ENCODE assay signal across 9 cellular contexts in genomic region chr6:111478064-111478476, GRCh38. TPM values are rescaled to one million over a fixed set of nuclear protein-coding genes. Genes with fewer than 3 reads are reported as not detected.
A peak's percentile ranks its signal among the peaks of the same experiment; 100 is the strongest.
DNase-seq lines count a peak whose midpoint lies in the region; FAIRE-seq and TF ChIP-seq lines count a peak whose summit lies in the region.
"Had no signal": no experiment of that assay in that cellular context is flagged by ENCODE, and none has a peak within 500 bp of the region (broad histone marks: within the 10 kb centered on the region; RNA-seq: fewer than 3 reads in every experiment).

No MANE protein-coding gene starts in this region.

- CTCF ChIA-PET in OCI-LY7 (lab: Charles Lee; ENCODE audit: unreplicated experiment): interaction anchor here (0.6 to 2.0 kb wide), 3 partner anchors 88 to 219 kb away, joined by 3 to 28 read pairs (median 6); a partner anchor contains a TSS

- H4K20me1 ChIP-seq in OCI-LY7 (ENCODE audit: insufficient read depth, low read length): peaks cover 31% of the 10 kb centered on the region

- POLR2A ChIA-PET in OCI-LY7 (lab: Charles Lee): interaction anchor here (0.6 to 2.0 kb wide), 20 partner anchors 9 to 221 kb away, joined by 3 to 21 read pairs (median 4); partner anchors contain the start of gene TRAF3IP2

- BruUV-seq in OCI-LY7 (replicated peaks; lab: Mats Ljungman, UMichigan): no TSS peak

- H3K36me3 Mint-ChIP-seq in endodermal cell (ENCODE audit: low read depth): no peaks in the 10 kb centered on the region

- H3K4me2 ChIP-seq in OCI-LY7 (ENCODE audit: low read length) (peak overlapping the region; percentile 70), neuronal stem cell (ENCODE audit: insufficient read depth, low read length, poor library complexity, severe bottlenecking) (no peak overlapping the region)
- H3K4me2 ChIP-seq: KMS-11 had no signal

- H4K91ac ChIP-seq in neuronal stem cell (ENCODE audit: low read depth, low read length, poor library complexity): no peak overlapping the region

- H2BK12ac ChIP-seq in neuronal stem cell (ENCODE audit: low read length): no peak overlapping the region

- H3K4ac ChIP-seq in neuronal stem cell (ENCODE audit: low read length): no peak overlapping the region

- peak; percentile 38 for FAIRE-seq in H54 (lab: Jason Lieb, UNC)

- H3K4me3 ChIP-seq in OCI-LY7 (ENCODE audit: low read depth, low read length, poor library complexity, severe bottlenecking): peak overlapping the region; percentile 48
- H3K4me3 ChIP-seq in endodermal cell (ENCODE audit: low read length): peak overlapping the region; percentile 37
- no peak overlapping the region for H3K4me3 ChIP-seq in sigmoid colon
- no peak overlapping the region for H3K4me3 ChIP-seq in neuronal stem cell (ENCODE audit: low read length in 2 of 2)

- TF ChIP-seq CTCF in OCI-LY7 (conservative IDR thresholded peaks at IDR 0.05; ENCODE audit: low read length): no peak
- TF ChIP-seq CTCF in endodermal cell (conservative IDR thresholded peaks at IDR 0.05): no peak
- no peak for TF ChIP-seq CTCF in sigmoid colon (IDR thresholded peaks at IDR 0.05)

- WGBS in endodermal cell (ENCODE audit: insufficient coverage in 1 of 2, insufficient read length in 1 of 2), 2 experiments: 40 to 47% methylated on average over 2 of the region's 3 CpGs
- 38 to 39% methylated on average over 3 of the region's 3 CpGs for WGBS in sigmoid colon, 2 donors
- WGBS in neuronal stem cell (ENCODE audit: extremely low coverage in 2 of 2, insufficient read length in 2 of 2, insufficient replicate concordance in 1 of 2), 2 donors: no CpG with 5 or more reads among the region's 3 CpGs

- intact Hi-C loops in OCI-LY7 (cut with micrococcal nuclease; ENCODE audit: unreplicated experiment) (loop anchor here (1.0 to 5.0 kb wide), 3 partner anchors 71 to 219 kb away; a partner anchor contains a TSS), sigmoid colon (cut with DNase I) (no loop called here)

- no peak overlapping the region for H2BK120ac ChIP-seq in neuronal stem cell (ENCODE audit: low read depth, low read length)

- H3K36me3 ChIP-seq in OCI-LY7 (ENCODE audit: insufficient read depth, low read length) (no peaks in the 10 kb centered on the region), endodermal cell (ENCODE audit: control insufficient read depth, insufficient read depth, low read length) (no peaks in the 10 kb centered on the region), sigmoid colon (no peaks in the 10 kb centered on the region), neuronal stem cell (replicated peaks in 1 of 2; ENCODE audit: control insufficient read depth in 2 of 2, insufficient read depth in 2 of 2, low read length in 2 of 2) (no peaks in the 10 kb centered on the region)

- no peak overlapping the region for H3K27ac Mint-ChIP-seq in endodermal cell

- H3K27me3 ChIP-seq in endodermal cell (ENCODE audit: control insufficient read depth, insufficient read depth, low read length, poor library complexity, severe bottlenecking) (peaks cover 15% of the 10 kb centered on the region), sigmoid colon (no peaks in the 10 kb centered on the region), neuronal stem cell (ENCODE audit: control insufficient read depth in 3 of 3, insufficient read depth in 3 of 3, low read depth in 1 of 3, low read length in 3 of 3) (peaks cover 0 to 10% (median 0%) of the 10 kb centered on the region in 3 experiments)

- H3K4me1 ChIP-seq in OCI-LY7 (ENCODE audit: insufficient read depth, low read length, poor library complexity, severe bottlenecking): peaks cover 39% of the 10 kb centered on the region
- H3K4me1 ChIP-seq in endodermal cell (ENCODE audit: control insufficient read depth, insufficient read depth, low read length): peaks cover 4% of the 10 kb centered on the region
- peaks cover 0 to 73% (median 53%) of the 10 kb centered on the region in 4 donors for H3K4me1 ChIP-seq in sigmoid colon
- peaks cover 5 to 26% of the 10 kb centered on the region in 2 donors for H3K4me1 ChIP-seq in neuronal stem cell (ENCODE audit: control insufficient read depth in 2 of 2, insufficient read depth in 1 of 2, low read depth in 1 of 2, low read length in 2 of 2)

- H3K14ac ChIP-seq in neuronal stem cell (ENCODE audit: low read length): no peak overlapping the region

- DNase-seq in H54 (ENCODE audit: insufficient read length, low spot score): no peak
- DNase-seq in OCI-LY7 (ENCODE audit: low spot score): no peak
- DNase-seq in endodermal cell: no peak
- no peak for DNase-seq in sigmoid colon
- DNase-seq in retina: no peak
- no peak for DNase-seq in NCI-H2171 treated with DMSO at 0.1 percent for 48 hours (lab: John Stamatoyannopoulos, UW)
- no peak for DNase-seq in neuronal stem cell (ENCODE audit: low spot score)
- DNase-seq: activated CD8-positive, alpha-beta memory T cell treated with anti-CD3 and anti-CD28 coated beads for 24 hours had no signal

- H3K4me1 Mint-ChIP-seq in endodermal cell: peaks cover 36% of the 10 kb centered on the region

- peaks cover 48% of the 10 kb centered on the region for H3K27me3 Mint-ChIP-seq in endodermal cell (ENCODE audit: insufficient read depth)

- no peak overlapping the region for H2AK5ac ChIP-seq in neuronal stem cell (ENCODE audit: low read depth, low read length)

- H3K9me3 ChIP-seq in OCI-LY7 (ENCODE audit: low read length) (no peaks in the 10 kb centered on the region), endodermal cell (ENCODE audit: control insufficient read depth, low read length) (no peaks in the 10 kb centered on the region), sigmoid colon (no peaks in the 10 kb centered on the region), neuronal stem cell (replicated peaks in 1 of 2; ENCODE audit: control insufficient read depth in 2 of 2, insufficient read depth in 1 of 2, low read depth in 1 of 2, low read length in 2 of 2) (no peaks in the 10 kb centered on the region)

- H3K79me2 ChIP-seq in OCI-LY7 (ENCODE audit: insufficient read depth, low read depth, low read length): peaks cover 92% of the 10 kb centered on the region

- H3K79me1 ChIP-seq in neuronal stem cell (ENCODE audit: low read depth, low read length): peaks cover 4% of the 10 kb centered on the region

- no peak overlapping the region for H4K8ac ChIP-seq in neuronal stem cell (ENCODE audit: low read depth, low read length)

- H3K9ac ChIP-seq in endodermal cell (ENCODE audit: extremely low read depth, low read length, poor library complexity, severe bottlenecking) (no peak overlapping the region), neuronal stem cell (ENCODE audit: low read depth, low read length, poor library complexity) (no peak overlapping the region)
- H3K9ac ChIP-seq: KMS-11 had no signal

- H3K4me3 Mint-ChIP-seq in endodermal cell: no peak overlapping the region

- H2BK5ac ChIP-seq in neuronal stem cell (ENCODE audit: low read length): no peak overlapping the region

- no peak for TF ChIP-seq POLR2A in H54 (IDR thresholded peaks at IDR 0.05; ENCODE audit: low read depth, low read length)
- no peak for TF ChIP-seq POLR2A in sigmoid colon (IDR thresholded peaks at IDR 0.05)

- TF ChIP-seq EP300 in sigmoid colon (IDR thresholded peaks at IDR 0.05): no peak

- no peaks in the 10 kb centered on the region for H3K9me2 ChIP-seq in OCI-LY7 (ENCODE audit: insufficient read depth, low read length)

- H3K9me3 Mint-ChIP-seq in endodermal cell: no peaks in the 10 kb centered on the region

- no peak overlapping the region for H2AFZ ChIP-seq in OCI-LY7 (ENCODE audit: low read length)
- H2AFZ ChIP-seq in neuronal stem cell (ENCODE audit: low read length): no peak overlapping the region

- no peak overlapping the region for H2BK15ac ChIP-seq in neuronal stem cell (ENCODE audit: low read length)

- no peak overlapping the region for H3K23ac ChIP-seq in neuronal stem cell (ENCODE audit: low read depth, low read length, poor library complexity)

- H3K27ac ChIP-seq in OCI-LY7 (ENCODE audit: low read depth, low read length, poor library complexity, severe bottlenecking) (peak overlapping the region; percentile 51), endodermal cell (ENCODE audit: low read depth, low read length) (no peak overlapping the region), sigmoid colon (peak overlapping the region in 3 of 4 donors; percentile 99 to 100 (median 99)), neuronal stem cell (replicated peaks; ENCODE audit: low read length) (no peak overlapping the region)
- H3K27ac ChIP-seq: KMS-11 had no signal

- H3K18ac ChIP-seq in neuronal stem cell (ENCODE audit: low read length): no peak overlapping the region

RNA-seq across cellular contexts. Expression of gene REV3L, which starts 4.9 kb away (rescaled TPM):
- total RNA-seq in OCI-LY7 (2014; rRNA removed; shearing (Covaris generic)): 24.8 and 26.6 TPM in 2 replicates
- total RNA-seq in OCI-LY7 (2022) (33.4 and 34.9 TPM in 2 replicates), endodermal cell (10 to 100 TPM; 19.2 to 28.1 TPM), sigmoid colon (100 to 1,000 TPM in 1 of 4 donors, 10 to 100 TPM in 3; 72.1 to 122 (median 84.4) TPM)
- 8.8 TPM for polyA plus RNA-seq in endodermal cell (2013, experiment 1 of 2)
- 10.2 TPM for polyA plus RNA-seq in endodermal cell (2013, experiment 2 of 2)
- polyA plus RNA-seq in sigmoid colon: 1 to 10 TPM; 3.0 to 9.6 (median 8.9) TPM
- polyA plus RNA-seq in neuronal stem cell (2013, experiment 1 of 2): 4.6 TPM
- polyA plus RNA-seq in neuronal stem cell (2013, experiment 2 of 2): 4.7 TPM

Comparison
In these comparisons a context has a peak if more than half of its experiments do, and no peak if none do; other contexts are left out.
1. H3K27ac ChIP-seq: peak in OCI-LY7 (single experiment) and sigmoid colon (3 of 4); none in endodermal cell (single experiment) and neuronal stem cell (single experiment).
2. H3K4me3 ChIP-seq: peak in OCI-LY7 (single experiment) and endodermal cell (single experiment); none in sigmoid colon (0 of 4) and neuronal stem cell (0 of 2).